Comparison of ENCODE assay signal across 9 cellular contexts in genomic region chr18:21242141-21243040, GRCh38. TPM values are rescaled to one million over a fixed set of nuclear protein-coding genes. Genes with fewer than 3 reads are reported as not detected.
DNase-seq lines count a peak whose midpoint lies in the region; ATAC-seq and TF ChIP-seq lines count a peak whose summit lies in the region.
"Had no signal": no experiment of that assay in that cellular context is flagged by ENCODE, and none has a peak within 500 bp of the region (broad histone marks: within the 10 kb centered on the region; RNA-seq: fewer than 3 reads in every experiment).

Gene GREB1L, plus strand, starts transcription at chr18:21242232. Its CDS starts 141,287 bp downstream, at chr18:21383519.

- H3K27me3 Mint-ChIP-seq in stimulated activated naive B cell treated with anti-CD40 and anti-IgM and Interleukin-4, amounts not matched to agents 10 μg/mL and 1 μg/mL and 100 μg/mL, for 72 hours: peaks cover 56 to 84% of the 10 kb centered on the region in 2 donors

- peaks cover 3 to 8% of the 10 kb centered on the region in 2 donors for H3K4me1 Mint-ChIP-seq in stimulated activated naive B cell treated with anti-CD40 and anti-IgM and Interleukin-4, amounts not matched to agents 10 μg/mL and 1 μg/mL and 100 μg/mL, for 72 hours

- 1 to 2% methylated on average over 65 to 71 of the region's 115 CpGs for WGBS in lower leg skin, 2 donors

- H3K9ac ChIP-seq in HCT116 (ENCODE audit: low read length): peak within 1 kb of the TSS; percentile 67
- H3K9ac ChIP-seq in NT2/D1 (ENCODE audit: insufficient read length, low read depth): peak within 1 kb of the TSS; percentile 82

- no peaks in the 10 kb centered on the region for H3K27me3 ChIP-seq in HCT116 (ENCODE audit: insufficient read depth, low read length)
- H3K27me3 ChIP-seq in NT2/D1 (ENCODE audit: insufficient read depth, insufficient read length): peaks cover 55% of the 10 kb centered on the region

- ATAC-seq in HCT116 (peak; percentile 93), HG03095 (IDR thresholded peaks at IDR 0.05; ENCODE audit: unreplicated experiment) (no peak)
- peak; percentile 64 to 69 for ATAC-seq in stimulated activated naive B cell treated with anti-CD40 and anti-IgM and Interleukin-4, amounts not matched to agents 10 μg/mL and 1 μg/mL and 100 μg/mL, for 72 hours (replicated peaks)

- H3K4me1 ChIP-seq in HCT116 (ENCODE audit: control insufficient read depth in 1 of 2, insufficient read depth in 2 of 2, low read length in 2 of 2): peaks cover 2 to 24% of the 10 kb centered on the region in 2 experiments; a peak in 3 of 4 replicates
- H3K4me1 ChIP-seq in NT2/D1 (ENCODE audit: insufficient read depth, insufficient read length): no peaks in the 10 kb centered on the region

- TF ChIP-seq RAD21 in HCT116 (IDR thresholded peaks at IDR 0.05; ENCODE audit: low read depth): peak; percentile 50; the same call in 1 of the 2 replicates

- POLR2A ChIA-PET in HCT116 (lab: Charles Lee): no interaction called here

- H3K27ac ChIP-seq in HCT116 (ENCODE audit: low read depth, low read length): peak within 1 kb of the TSS; percentile 66; the same call in 1 of the 2 replicates

- CTCF ChIA-PET in HCT116 (lab: Charles Lee): interaction anchor here (0.8 kb wide), 1 partner anchor 228 kb away, joined by 3 read pairs; no protein-coding TSS in a partner anchor

- intact Hi-C loops in HCT116 (cut with micrococcal nuclease): no loop called here
- intact Hi-C loops in lower leg skin (cut with DNase I; ENCODE audit: low total_unique reads): no loop called here

- H3K4me2 ChIP-seq in HCT116 (ENCODE audit: low read length): peak within 1 kb of the TSS; percentile 94

- TF ChIP-seq CTCF in HCT116 (IDR thresholded peaks at IDR 0.05 in 2 of 3, conservative IDR thresholded peaks at IDR 0.05 in 1 of 3; ENCODE audit: borderline replicate concordance in 1 of 3, insufficient read depth in 1 of 3, low read depth in 2 of 3, low read length in 2 of 3) (0 out of 6 replicates have a peak, but pooled peaks of 2 of the 3 experiments have one; percentile 15 to 27), lower leg skin (IDR thresholded peaks at IDR 0.05) (no peak)

- peak within 1 kb of the TSS; percentile 60 to 67 for H3K4me3 Mint-ChIP-seq in stimulated activated naive B cell treated with anti-CD40 and anti-IgM and Interleukin-4, amounts not matched to agents 10 μg/mL and 1 μg/mL and 100 μg/mL, for 72 hours

- H4K20me1 ChIP-seq in HCT116 (ENCODE audit: insufficient read depth): no peaks in the 10 kb centered on the region

- peak within 1 kb of the TSS; percentile 54 to 87 for H3K4me3 ChIP-seq in HCT116 (replicated peaks in 1 of 2; ENCODE audit: low read depth in 1 of 2, low read length in 2 of 2)
- peak within 1 kb of the TSS; percentile 62 for H3K4me3 ChIP-seq in NT2/D1 (ENCODE audit: insufficient read length, low read depth)
- H3K4me3 ChIP-seq in lower leg skin (ENCODE audit: low read depth, poor library complexity, severe bottlenecking): peak within 1 kb of the TSS; percentile 50

- peak within 1 kb of the TSS; percentile 51 for H3K27ac Mint-ChIP-seq in stimulated activated naive B cell treated with anti-CD40 and anti-IgM and Interleukin-4, amounts not matched to agents 10 μg/mL and 1 μg/mL and 100 μg/mL, for 72 hours
- H3K27ac Mint-ChIP-seq: T-helper 1 cell treated with Interleukin-12 subunit alpha and Interleukin-12 subunit beta and Interleukin-4 antibody, amounts not matched to agents 30 μg/mL and 1 μg/mL, for 36 hours had no signal

- peaks cover 45% of the 10 kb centered on the region for H3K79me2 ChIP-seq in HCT116 (ENCODE audit: insufficient read depth, low read length)

- H3K9me2 ChIP-seq in HCT116 (ENCODE audit: insufficient read depth): no peaks in the 10 kb centered on the region

- H3K36me3 ChIP-seq in HCT116 (ENCODE audit: control insufficient read depth in 1 of 2, insufficient read depth in 2 of 2, low read length in 2 of 2): no peaks in the 10 kb centered on the region
- H3K36me3 ChIP-seq in NT2/D1 (ENCODE audit: insufficient read depth, insufficient read length, low read length): no peaks in the 10 kb centered on the region

- BruUV-seq in HCT116 (replicated peaks; lab: Mats Ljungman, UMichigan): no TSS peak

- peak; percentile 10 for DNase-seq in COLO829 (ENCODE audit: low spot score)
- peak; percentile 27 for DNase-seq in HCT116 (ENCODE audit: low read depth, low spot score)
- no peak for DNase-seq in NT2/D1 (ENCODE audit: low read depth, low spot score)
- peak; percentile 23 to 66 for DNase-seq in dermis microvascular lymphatic vessel endothelial cell (ENCODE audit: low read depth in 2 of 2)
- DNase-seq in lower leg skin (ENCODE audit: low spot score in 2 of 2): peak in 1 of 2 donors; percentile 14
- no peak for DNase-seq in stimulated activated naive B cell treated with anti-CD40 and anti-IgM and Interleukin-4, amounts not matched to agents 10 μg/mL and 1 μg/mL and 100 μg/mL, for 72 hours
- DNase-seq in CD1c-positive myeloid dendritic cell (ENCODE audit: extremely low spot score): no peak

- TF ChIP-seq POLR2A in HCT116 (IDR thresholded peaks at IDR 0.05; ENCODE audit: borderline replicate concordance, extremely low read depth, insufficient read depth, insufficient read length) (peak; percentile 50), lower leg skin (IDR thresholded peaks at IDR 0.05) (no peak)

- RAD21 ChIA-PET in HCT116 (lab: Charles Lee; ENCODE audit: low non-redundant PET in 1 of 2, low total read pairs in 2 of 2, uncharacterized antibody in 2 of 2, unreplicated experiment in 2 of 2): no interaction called here

- H2AFZ ChIP-seq in HCT116 (ENCODE audit: low read depth, low read length, poor library complexity, severe bottlenecking): peak within 1 kb of the TSS; percentile 79

- H3K36me3 Mint-ChIP-seq in stimulated activated naive B cell treated with anti-CD40 and anti-IgM and Interleukin-4, amounts not matched to agents 10 μg/mL and 1 μg/mL and 100 μg/mL, for 72 hours: no peaks in the 10 kb centered on the region

- H3K9me3 Mint-ChIP-seq in stimulated activated naive B cell treated with anti-CD40 and anti-IgM and Interleukin-4, amounts not matched to agents 10 μg/mL and 1 μg/mL and 100 μg/mL, for 72 hours: no peaks in the 10 kb centered on the region
- H3K9me3 Mint-ChIP-seq: T-helper 1 cell treated with Interleukin-12 subunit alpha and Interleukin-12 subunit beta and Interleukin-4 antibody, amounts not matched to agents 30 μg/mL and 1 μg/mL, for 36 hours had no signal

- H3K9me3 ChIP-seq in HCT116 (ENCODE audit: control insufficient read depth in 1 of 2, insufficient read depth in 1 of 2, low read depth in 1 of 2, low read length in 2 of 2) (no peaks in the 10 kb centered on the region), NT2/D1 (ENCODE audit: insufficient read depth, low read length) (no peaks in the 10 kb centered on the region)

TF ChIP-seq in HCT116, 20 proteins besides CTCF, POLR2A, EP300 and RAD21:
- TF ChIP-seq EZH2 (IDR thresholded peaks at IDR 0.05) (no peak), CBX3 (IDR thresholded peaks at IDR 0.05; ENCODE audit: low read depth) (no peak), POLR2AphosphoS5 (IDR thresholded peaks at IDR 0.05; ENCODE audit: low read depth, low read length) (peak; percentile 71), YY1 (IDR thresholded peaks at IDR 0.05; ENCODE audit: extremely low read depth, insufficient replicate concordance, low read depth, low read length) (peak; percentile 45), ZNF274 (IDR thresholded peaks at IDR 0.05; ENCODE audit: low read depth, low read length) (no peak), TCF7L2 (IDR thresholded peaks at IDR 0.05; ENCODE audit: borderline replicate concordance, extremely low read depth, insufficient read depth, insufficient read length) (peak; percentile 15), ZFX (IDR thresholded peaks at IDR 0.05) (peak; percentile 79)

RNA-seq across cellular contexts. Expression of gene GREB1L, which starts in this region (rescaled TPM):
- 12.2 TPM for total RNA-seq in HCT116 (2021; ENCODE audit: unreplicated experiment)
- 4.1 and 6.0 TPM in 2 replicates for polyA plus RNA-seq in HCT116 (2012)
- total RNA-seq in dermis microvascular lymphatic vessel endothelial cell: 2.8 and 11.3 TPM in 2 replicates
- 1 to 10 TPM; 1.1 to 6.5 (median 4.0) TPM for total RNA-seq in lower leg skin

Comparison
In these comparisons a context has a peak if more than half of its experiments do, and no peak if none do; other contexts are left out.
1. DNase-seq: peak in COLO829 (single experiment), HCT116 (single experiment) and dermis microvascular lymphatic vessel endothelial cell (2 of 2); none in NT2/D1 (single experiment), stimulated activated naive B cell treated with anti-CD40 and anti-IgM and Interleukin-4, amounts not matched to agents 10 μg/mL and 1 μg/mL and 100 μg/mL, for 72 hours (single experiment) and CD1c-positive myeloid dendritic cell (single experiment).
2. CTCF ChIP-seq: peak in HCT116 (2 of 3); none in lower leg skin (0 of 3).
3. Peak in every context shown above with its lines, with median percentiles within 50 percentile points of each other: H3K4me3 ChIP-seq.